ENCODE assay signal across 21 cellular contexts in genomic region chr9:111795557-111795839, GRCh38. TPM values are rescaled to one million over a fixed set of nuclear protein-coding genes. Genes with fewer than 3 reads are reported as not detected.
A peak's percentile ranks its signal among the peaks of the same experiment; 100 is the strongest.
DNase-seq lines count a peak whose midpoint lies in the region; TF ChIP-seq lines count a peak whose summit lies in the region.
"Had no signal": no experiment of that assay in that cellular context is flagged by ENCODE, and none has a peak within 500 bp of the region (broad histone marks: within the 10 kb centered on the region; RNA-seq: fewer than 3 reads in every experiment).

No MANE protein-coding gene starts in this region.

- no peak for TF ChIP-seq CTCF in MCF 10A (IDR thresholded peaks at IDR 0.05; ENCODE audit: unreplicated experiment)
- TF ChIP-seq CTCF in breast epithelium (IDR thresholded peaks at IDR 0.05), result no peak
- TF ChIP-seq CTCF in neural crest cell (conservative IDR thresholded peaks at IDR 0.05), result no peak

- no peaks in the 10 kb centered on the region for H3K36me3 Mint-ChIP-seq in MCF 10A (ENCODE audit: insufficient read depth, unreplicated experiment)
- H3K36me3 Mint-ChIP-seq in neural crest cell (ENCODE audit: low read depth), result no peaks in the 10 kb centered on the region
- H3K36me3 Mint-ChIP-seq: CD8-positive, alpha-beta T cell had no signal

- H3K4me3 Mint-ChIP-seq in MCF 10A (ENCODE audit: unreplicated experiment) (no peak overlapping the region), neural crest cell (no peak overlapping the region)
- H3K4me3 Mint-ChIP-seq: B cell; CD8-positive, alpha-beta T cell had no signal

- CTCF ChIA-PET in MCF 10A (lab: Yijun Ruan, JAX), result interaction anchor here (0.7 kb wide), 1 partner anchor 179 kb away, joined by 3 read pairs; no protein-coding TSS in a partner anchor

- no peak overlapping the region for H3K4me3 ChIP-seq in breast epithelium
- H3K4me3 ChIP-seq: BLaER1 treated with 17β-estradiol and CSF1 and Interleukin-3, amounts not matched to agents 10 nM and 100 nM; GM23248; HAP-1 had no signal

- no peaks in the 10 kb centered on the region for H3K36me3 ChIP-seq in breast epithelium
- H3K36me3 ChIP-seq: HAP-1 had no signal

- H3K27me3 ChIP-seq in breast epithelium, result no peaks in the 10 kb centered on the region
- H3K27me3 ChIP-seq: BLaER1 treated with 17β-estradiol and CSF1 and Interleukin-3, amounts not matched to agents 10 nM and 100 nM had no signal

- peaks cover 10% of the 10 kb centered on the region for H3K4me1 Mint-ChIP-seq in MCF 10A (ENCODE audit: insufficient read depth, unreplicated experiment)
- no peaks in the 10 kb centered on the region for H3K4me1 Mint-ChIP-seq in neural crest cell
- H3K4me1 Mint-ChIP-seq: B cell had no signal

- intact Hi-C loops in MCF 10A (cut with micrococcal nuclease), result no loop called here
- intact Hi-C loops in breast epithelium (cut with DNase I; ENCODE audit: low total_unique reads), result no loop called here

- no peaks in the 10 kb centered on the region for H3K9me3 ChIP-seq in breast epithelium
- H3K9me3 ChIP-seq: HAP-1 had no signal

- H3K9me3 Mint-ChIP-seq in MCF 10A (ENCODE audit: unreplicated experiment) (no peaks in the 10 kb centered on the region), neural crest cell (peaks cover 3% of the 10 kb centered on the region)
- H3K9me3 Mint-ChIP-seq: CD8-positive, alpha-beta T cell had no signal

- no TSS peak for BruUV-seq in MCF 10A (replicated peaks; lab: Mats Ljungman, UMichigan)

- H3K27me3 Mint-ChIP-seq in MCF 10A (ENCODE audit: insufficient read depth, unreplicated experiment) (no peaks in the 10 kb centered on the region), neural crest cell (ENCODE audit: low read depth) (no peaks in the 10 kb centered on the region)
- H3K27me3 Mint-ChIP-seq: B cell had no signal

- no peak for TF ChIP-seq POLR2A in breast epithelium (IDR thresholded peaks at IDR 0.05)

- no peaks in the 10 kb centered on the region for H3K4me1 ChIP-seq in breast epithelium
- H3K4me1 ChIP-seq: BLaER1 treated with 17β-estradiol and CSF1 and Interleukin-3, amounts not matched to agents 10 nM and 100 nM had no signal

- no peak overlapping the region for H3K27ac ChIP-seq in breast epithelium
- peak overlapping the region; percentile 77 for H3K27ac ChIP-seq in epithelial cell of prostate
- H3K27ac ChIP-seq: 22Rv1; BLaER1 treated with 17β-estradiol and CSF1 and Interleukin-3, amounts not matched to agents 10 nM and 100 nM; GM23248 had no signal

- H3K27ac Mint-ChIP-seq in MCF 10A (ENCODE audit: low read depth, unreplicated experiment) (no peak overlapping the region), neural crest cell (ENCODE audit: unreplicated experiment) (peak overlapping the region; percentile 58)
- H3K27ac Mint-ChIP-seq: B cell; CD8-positive, alpha-beta T cell had no signal

- DNase-seq in MCF 10A (ENCODE audit: unreplicated experiment) (peak; percentile 56), breast epithelium (ENCODE audit: low spot score in 2 of 2) (no peak), epithelial cell of prostate (ENCODE audit: low read depth, low spot score) (no peak), neural crest cell (ENCODE audit: low read depth, low spot score) (no peak), AML-193 (lab: John Stamatoyannopoulos, UW) (no peak), NCI-H1417 treated with DMSO at 0.1 percent for 48 hours (lab: John Stamatoyannopoulos, UW) (no peak), 8988T (no peak)
- DNase-seq: Calu3; CD8-positive, alpha-beta T cell; DMS 273 treated with DMSO at 0.1 percent for 48 hours; DMS53; DND-41; EL; GM23248 had no signal

- POLR2A ChIA-PET in MCF 10A (lab: Yijun Ruan, JAX), result interaction anchor here (0.9 kb wide), 1 partner anchor 11 kb away, joined by 3 read pairs; no protein-coding TSS in a partner anchor

RNA-seq across cellular contexts. Expression of gene SHOC1, which starts 0.8 kb away (rescaled TPM):
- total RNA-seq in MCF 10A (2022) (0.09 and 0.15 TPM in 2 replicates), breast epithelium (under 1 TPM in 1 of 3 donors, not detected in 2; 0.33 TPM), neural crest cell (not detected in 2 replicates)
- total RNA-seq: A673; B cell; Calu3; CD8-positive, alpha-beta T cell; G401; GM23248; HT-29 had no signal
